ENCODE assay signal across 10 cellular contexts in the genomic region with DNA sequence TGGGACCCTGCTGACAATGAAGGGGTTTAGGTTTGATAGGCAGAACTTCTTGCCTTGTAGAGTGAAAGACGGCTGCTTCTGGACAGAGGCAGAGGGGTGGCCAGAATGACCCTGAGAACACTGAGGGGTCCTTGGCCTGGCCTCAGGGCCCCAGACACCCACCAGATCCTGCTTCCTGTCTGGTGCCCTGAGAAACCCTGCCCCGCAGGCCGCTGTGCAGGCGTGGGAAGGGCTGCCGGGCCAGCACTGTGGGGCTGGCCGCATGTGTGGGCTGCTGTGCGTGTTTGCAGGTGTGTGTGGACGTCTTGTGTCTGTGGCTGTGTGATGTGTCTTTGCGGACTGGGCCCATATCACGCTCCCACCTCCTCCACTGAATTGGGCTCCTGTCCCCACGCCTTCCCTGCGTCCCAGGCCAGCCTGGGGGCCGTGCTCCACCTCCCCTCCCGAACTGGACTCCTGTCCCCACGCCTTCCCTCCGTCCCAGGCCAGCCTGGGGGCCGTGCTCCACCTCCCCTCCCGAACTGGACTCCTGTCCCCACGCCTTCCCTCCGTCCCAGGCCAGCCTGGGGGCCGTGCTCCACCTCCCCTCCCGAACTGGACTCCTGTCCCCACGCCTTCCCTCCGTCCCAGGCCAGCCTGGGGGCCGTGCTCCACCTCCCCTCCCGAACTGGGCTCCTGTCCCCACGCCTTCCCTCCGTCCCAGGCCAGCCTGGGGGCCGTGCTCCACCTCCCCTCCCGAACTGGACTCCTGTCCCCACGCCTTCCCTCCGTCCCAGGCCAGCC. TPM values are rescaled to one million over a fixed set of nuclear protein-coding genes. Genes with fewer than 3 reads are reported as not detected.
A peak's percentile ranks its signal among the peaks of the same experiment; 100 is the strongest.
DNase-seq lines count a peak whose midpoint lies in the region; ATAC-seq and TF ChIP-seq lines count a peak whose summit lies in the region.
"Not testable (repeated sequence)": the region's sequence is repeated elsewhere in the genome, so short reads cannot be mapped to it uniquely, and the experiment has no call there.
"Had no signal": no experiment of that assay in that cellular context is flagged by ENCODE, and none has a peak within 500 bp of the region (broad histone marks: within the 10 kb centered on the region; RNA-seq: fewer than 3 reads in every experiment).

No MANE protein-coding gene starts in this region.

- H3K27ac ChIP-seq in AG04450 (ENCODE audit: low read depth, low read length), result peak overlapping the region; percentile 87
- H3K27ac ChIP-seq in IMR-90 (ENCODE audit: insufficient read depth, low read length), result peak overlapping the region; percentile 100
- H3K27ac ChIP-seq in liver (ENCODE audit: low read depth in 1 of 2, low read length in 2 of 2), result peak overlapping the region; percentile 93 to 98
- H3K27ac ChIP-seq in parathyroid adenoma, result peak overlapping the region; percentile 51
- H3K27ac ChIP-seq in suprapubic skin, result peak overlapping the region; percentile 80

- not testable (repeated sequence) for H3K9me3 ChIP-seq in AG04450 (ENCODE audit: control insufficient read depth, insufficient read depth, low read length); IMR-90 (ENCODE audit: control insufficient read depth, insufficient read depth, low read length); liver (ENCODE audit: control insufficient read depth in 4 of 4, low read length in 3 of 4); parathyroid adenoma (ENCODE audit: control insufficient read depth, low read length); suprapubic skin

- H3K14ac ChIP-seq in IMR-90 (replicated peaks; ENCODE audit: low read depth, low read length), result peak overlapping the region; percentile 97

- H3K79me2 ChIP-seq in parathyroid adenoma, result not testable (repeated sequence)

- peak overlapping the region; percentile 98 for H3K23ac ChIP-seq in IMR-90 (ENCODE audit: low read depth, low read length)

- H3K27me3 Mint-ChIP-seq in activated CD8-positive, alpha-beta T cell treated with anti-CD3 and anti-CD28 coated beads, Interleukin-2, amount 10 ng/mL, durations not matched to agents 7 days and 5 days (ENCODE audit: low read depth); chondrocyte (ENCODE audit: low read depth): not testable (repeated sequence)

- BruUV-seq in IMR-90 (replicated peaks; lab: Mats Ljungman, UMichigan), result not testable (repeated sequence)

- H3K36me3 ChIP-seq in IMR-90 (ENCODE audit: control insufficient read depth, insufficient read depth, low read length), result peaks cover 46% of the 10 kb centered on the region
- not testable (repeated sequence) for H3K36me3 ChIP-seq in liver (ENCODE audit: control insufficient read depth in 4 of 4, insufficient read depth in 3 of 4, low read depth in 1 of 4, low read length in 3 of 4); parathyroid adenoma (ENCODE audit: control insufficient read depth, insufficient read depth, low read length); suprapubic skin

- not testable (repeated sequence) for H3K4me1 Mint-ChIP-seq in activated CD8-positive, alpha-beta T cell treated with anti-CD3 and anti-CD28 coated beads, Interleukin-2, amount 10 ng/mL, durations not matched to agents 7 days and 5 days (ENCODE audit: low read depth)
- H3K4me1 Mint-ChIP-seq in chondrocyte (ENCODE audit: low read depth), result peaks cover 61% of the 10 kb centered on the region

- not testable (repeated sequence) for TF ChIP-seq RAD21 in IMR-90 (IDR thresholded peaks at IDR 0.05; ENCODE audit: low read length)
- peak in 1 of 2 donors; percentile 7 for TF ChIP-seq RAD21 in liver (IDR thresholded peaks at IDR 0.05)

- H2AFZ ChIP-seq in IMR-90 (replicated peaks; ENCODE audit: low read length, poor library complexity), result peak overlapping the region; percentile 83
- not testable (repeated sequence) for H2AFZ ChIP-seq in parathyroid adenoma

- peaks cover 19 to 75% of the 10 kb centered on the region in 2 experiments; a peak in 3 of 4 replicates for H3K79me1 ChIP-seq in IMR-90 (ENCODE audit: low read depth in 1 of 2, low read length in 2 of 2)

- H2AK9ac ChIP-seq in IMR-90 (replicated peaks; ENCODE audit: low read depth, low read length, poor library complexity), result peak overlapping the region; percentile 100

- CTCF ChIA-PET in AG04450 (lab: Charles Lee) (interaction anchor here (1.1 kb wide), 1 partner anchor 12 kb away, joined by 4 read pairs; no protein-coding TSS in a partner anchor), IMR-90 (lab: Yijun Ruan, JAX) (interaction anchor here (0.8 kb wide), 1 partner anchor 106 kb away, joined by 3 read pairs; no protein-coding TSS in a partner anchor)
- CTCF ChIA-PET in activated CD8-positive, alpha-beta T cell treated with anti-CD3 and anti-CD28 coated beads, Interleukin-2, amount 10 ng/mL, durations not matched to agents 7 days and 5 days (lab: Charles Lee), result not testable (repeated sequence)

- H3K27me3 ChIP-seq in AG04450 (ENCODE audit: control insufficient read depth, insufficient read depth, low read length); IMR-90 (ENCODE audit: control insufficient read depth, insufficient read depth, low read length); liver (ENCODE audit: control insufficient read depth in 4 of 4, insufficient read depth in 4 of 4, low read length in 3 of 4); parathyroid adenoma (ENCODE audit: control insufficient read depth, insufficient read depth, low read length); suprapubic skin: not testable (repeated sequence)

- TF ChIP-seq POLR2A in IMR-90 (IDR thresholded peaks at IDR 0.05; ENCODE audit: low read depth, low read length); suprapubic skin (IDR thresholded peaks at IDR 0.05): not testable (repeated sequence)

- in situ Hi-C loops in IMR-90 (cut with MboI; ENCODE audit: low sequenced_read_pairs), result not testable (repeated sequence)

- H3K4ac ChIP-seq in IMR-90 (ENCODE audit: low read depth, low read length), result peak overlapping the region; percentile 99

- H3K36me3 Mint-ChIP-seq in activated CD8-positive, alpha-beta T cell treated with anti-CD3 and anti-CD28 coated beads, Interleukin-2, amount 10 ng/mL, durations not matched to agents 7 days and 5 days (ENCODE audit: low read depth); chondrocyte (ENCODE audit: low read depth): not testable (repeated sequence)

- H3K4me1 ChIP-seq in IMR-90 (ENCODE audit: control insufficient read depth, insufficient read depth, low read length), result peaks cover 55% of the 10 kb centered on the region
- H3K4me1 ChIP-seq in liver (ENCODE audit: control insufficient read depth in 4 of 4, insufficient read depth in 4 of 4, low read length in 3 of 4), result peaks cover 20 to 87% (median 62%) of the 10 kb centered on the region in 4 donors
- H3K4me1 ChIP-seq in parathyroid adenoma, result not testable (repeated sequence)
- peaks cover 62% of the 10 kb centered on the region for H3K4me1 ChIP-seq in suprapubic skin

- intact Hi-C loops in IMR-90 (cut with micrococcal nuclease), result not testable (repeated sequence)

- H2BK5ac ChIP-seq in IMR-90 (ENCODE audit: low read depth, low read length, poor library complexity, severe bottlenecking), result peak overlapping the region; percentile 98

- H3K9ac ChIP-seq in IMR-90 (ENCODE audit: low read depth, low read length) (peak overlapping the region; percentile 74), liver (ENCODE audit: low read depth in 1 of 2, low read length in 2 of 2) (peak overlapping the region; percentile 57 to 81)
- H3K9ac ChIP-seq in parathyroid adenoma, result not testable (repeated sequence)

- H4K20me1 ChIP-seq in IMR-90 (ENCODE audit: insufficient read depth, low read length), result not testable (repeated sequence)

- H2BK15ac ChIP-seq in IMR-90 (ENCODE audit: low read depth, low read length), result peak overlapping the region; percentile 100; the same call in 2 of the 3 replicates

- TF ChIP-seq CTCF in AG04450 (IDR thresholded peaks at IDR 0.05; ENCODE audit: low read depth, low read length); IMR-90 (conservative IDR thresholded peaks at IDR 0.05; ENCODE audit: low read depth, low read length); chondrocyte (IDR thresholded peaks at IDR 0.05); fibroblast of the aortic adventitia (IDR thresholded peaks at IDR 0.05; ENCODE audit: insufficient read depth, low read length); liver (IDR thresholded peaks at IDR 0.05; ENCODE audit: low read depth, low read length, missing input control); parathyroid adenoma (IDR thresholded peaks at IDR 0.05); suprapubic skin (IDR thresholded peaks at IDR 0.05): not testable (repeated sequence)

- not testable (repeated sequence) for DNase-seq in AG04450 (ENCODE audit: low read depth, low spot score); activated CD8-positive, alpha-beta T cell treated with anti-CD3 and anti-CD28 coated beads, Interleukin-2, amount 10 ng/mL, durations not matched to agents 7 days and 5 days; chondrocyte (ENCODE audit: low spot score); suprapubic skin (ENCODE audit: low spot score in 2 of 2)
- DNase-seq in IMR-90, result peak; percentile 48
- peak; percentile 11 for DNase-seq in fibroblast of the aortic adventitia (ENCODE audit: low read depth)

- TF ChIP-seq EP300 in suprapubic skin (IDR thresholded peaks at IDR 0.05), result not testable (repeated sequence)

- H3K9me3 Mint-ChIP-seq in activated CD8-positive, alpha-beta T cell treated with anti-CD3 and anti-CD28 coated beads, Interleukin-2, amount 10 ng/mL, durations not matched to agents 7 days and 5 days (ENCODE audit: insufficient read depth); chondrocyte (ENCODE audit: low read depth): not testable (repeated sequence)

- H4K5ac ChIP-seq in IMR-90 (ENCODE audit: low read depth, low read length), result peak overlapping the region; percentile 88

- H2BK20ac ChIP-seq in IMR-90 (ENCODE audit: low read depth, low read length), result peak overlapping the region; percentile 93

- H3K4me2 ChIP-seq in IMR-90 (ENCODE audit: low read depth, low read length), result peak overlapping the region; percentile 73
- not testable (repeated sequence) for H3K4me2 ChIP-seq in parathyroid adenoma (ENCODE audit: low read length)

- dilution Hi-C loops in IMR-90 (cut with HindIII; ENCODE audit: low sequenced_read_pairs, unreplicated experiment), result not testable (repeated sequence)

- peak overlapping the region; percentile 98 for H3K56ac ChIP-seq in IMR-90 (ENCODE audit: extremely low read depth, insufficient read depth, low read length)

- peak overlapping the region; percentile 100 for H4K91ac ChIP-seq in IMR-90 (ENCODE audit: insufficient read depth, low read depth, low read length)

- POLR2A ChIA-PET in AG04450 (lab: Yijun Ruan, JAX) (interaction anchor here (1.1 to 2.2 kb wide), 4 partner anchors 12 to 121 kb away, joined by 3 to 14 read pairs (median 6); a partner anchor contains a TSS), IMR-90 (lab: Charles Lee; ENCODE audit: unreplicated experiment) (interaction anchor here (1.2 kb wide), 1 partner anchor 11 kb away, joined by 6 read pairs; no protein-coding TSS in a partner anchor)
- POLR2A ChIA-PET in activated CD8-positive, alpha-beta T cell treated with anti-CD3 and anti-CD28 coated beads, Interleukin-2, amount 10 ng/mL, durations not matched to agents 7 days and 5 days (lab: Charles Lee), result not testable (repeated sequence)

- H3K27ac Mint-ChIP-seq in activated CD8-positive, alpha-beta T cell treated with anti-CD3 and anti-CD28 coated beads, Interleukin-2, amount 10 ng/mL, durations not matched to agents 7 days and 5 days, result not testable (repeated sequence)
- peak overlapping the region; percentile 88 for H3K27ac Mint-ChIP-seq in chondrocyte (ENCODE audit: unreplicated experiment)

- H3K9me1 ChIP-seq in IMR-90 (ENCODE audit: insufficient read depth, low read length), result peaks cover 15% of the 10 kb centered on the region

- peak overlapping the region; percentile 36 for H3K4me3 ChIP-seq in AG04450 (ENCODE audit: low read depth, low read length)
- H3K4me3 ChIP-seq in IMR-90 (ENCODE audit: insufficient read depth, low read depth, low read length), result peak overlapping the region; percentile 25; the same call in 1 of the 2 replicates
- H3K4me3 ChIP-seq in fibroblast of the aortic adventitia (ENCODE audit: low read depth, low read length), result peak overlapping the region; percentile 6
- H3K4me3 ChIP-seq in liver (ENCODE audit: low read depth in 1 of 3, low read length in 3 of 3), result peak overlapping the region; percentile 26 to 53 (median 34)
- H3K4me3 ChIP-seq in parathyroid adenoma (ENCODE audit: low read depth, low read length), result peak overlapping the region; percentile 14
- H3K4me3 ChIP-seq in suprapubic skin, result peak overlapping the region; percentile 45

- H2AK5ac ChIP-seq in IMR-90 (ENCODE audit: low read depth, low read length), result peak overlapping the region; percentile 99

- H4K8ac ChIP-seq in IMR-90 (ENCODE audit: low read depth in 2 of 2, low read length in 2 of 2), result peak overlapping the region; percentile 80 to 100

- H3K4me3 Mint-ChIP-seq in activated CD8-positive, alpha-beta T cell treated with anti-CD3 and anti-CD28 coated beads, Interleukin-2, amount 10 ng/mL, durations not matched to agents 7 days and 5 days, result peak overlapping the region; percentile 36
- peak overlapping the region; percentile 65 for H3K4me3 Mint-ChIP-seq in chondrocyte (ENCODE audit: unreplicated experiment)

- peak; percentile 7 for ATAC-seq in IMR-90 (ENCODE audit: low read depth)
- not testable (repeated sequence) for ATAC-seq in activated CD8-positive, alpha-beta T cell treated with anti-CD3 and anti-CD28 coated beads, Interleukin-2, amount 10 ng/mL, durations not matched to agents 7 days and 5 days

- H3K18ac ChIP-seq in IMR-90 (ENCODE audit: low read depth, low read length), result peak overlapping the region; percentile 90

- peak overlapping the region; percentile 97 for H2BK120ac ChIP-seq in IMR-90 (ENCODE audit: low read depth, low read length)

- WGBS in IMR-90 (ENCODE audit: extremely low coverage in 2 of 2, insufficient read length in 1 of 2), 2 experiments, result 46% methylated on average over 3 of the region's 32 CpGs; no CpG with 5 or more reads in 1 of the 2 experiments
- 16% methylated on average over 16 of the region's 32 CpGs for WGBS in liver
- WGBS in suprapubic skin, result 43% methylated on average over 15 of the region's 32 CpGs

RNA-seq across cellular contexts. Expression of a gene that starts 7.4 kb away (rescaled TPM):
- polyA plus RNA-seq in AG04450 (2011; rRNA removed) (16.7 and 23.5 TPM in 2 replicates), IMR-90 (2012; rRNA removed) (77.8 and 96.6 TPM in 2 replicates), liver (100 to 1,000 TPM in 1 of 2 donors, 10 to 100 TPM in 1; 62.4 to 205 TPM)
- 6.3 and 6.5 TPM in 2 replicates for polyA minus RNA-seq in AG04450 (2011; rRNA and poly(A)+ RNA removed)
- total RNA-seq in IMR-90 (2012; rRNA removed) (18.6 and 20.8 TPM in 2 replicates), chondrocyte (61.5 to 89.4 TPM (median 87.0 TPM) in 3 replicates), fibroblast of the aortic adventitia (ENCODE audit: low replicate concordance) (11.5 and 26.3 TPM in 2 replicates), liver (10 to 100 TPM; 36.6 to 85.8 TPM), suprapubic skin (10 to 100 TPM; 13.8 to 36.5 (median 21.8) TPM)
- 98.1 and 126 TPM in 2 replicates for polyA plus RNA-seq in IMR-90 (2012; cell fraction: cytosol; rRNA removed)
- polyA plus RNA-seq in IMR-90 (2012; cell fraction: nucleus; rRNA removed; ENCODE audit: low replicate concordance), result 54.5 and 134 TPM in 2 replicates
- total RNA-seq in activated CD8-positive, alpha-beta T cell treated with anti-CD3 and anti-CD28 coated beads, Interleukin-2, amount 10 ng/mL, durations not matched to agents 7 days and 5 days, result 1 to 10 TPM; 1.4 to 2.8 TPM

RNA-seq across cellular contexts. Expression of a gene that starts 13.5 kb away (rescaled TPM):
- polyA plus RNA-seq in AG04450 (2011; rRNA removed), result 10.7 and 14.5 TPM in 2 replicates
- 4.3 and 4.7 TPM in 2 replicates for polyA minus RNA-seq in AG04450 (2011; rRNA and poly(A)+ RNA removed)
- 22.8 and 28.1 TPM in 2 replicates for total RNA-seq in IMR-90 (2012; rRNA removed)
- polyA plus RNA-seq in IMR-90 (2012; rRNA removed), result 28.0 and 33.3 TPM in 2 replicates
- 46.3 and 54.8 TPM in 2 replicates for polyA plus RNA-seq in IMR-90 (2012; cell fraction: cytosol; rRNA removed)
- 20.6 and 53.2 TPM in 2 replicates for polyA plus RNA-seq in IMR-90 (2012; cell fraction: nucleus; rRNA removed; ENCODE audit: low replicate concordance)
- total RNA-seq in activated CD8-positive, alpha-beta T cell treated with anti-CD3 and anti-CD28 coated beads, Interleukin-2, amount 10 ng/mL, durations not matched to agents 7 days and 5 days, result 10 to 100 TPM; 29.9 to 35.3 TPM
- total RNA-seq in chondrocyte, result 12.6 to 15.4 TPM (median 14.2 TPM) in 3 replicates
- total RNA-seq in fibroblast of the aortic adventitia (ENCODE audit: low replicate concordance), result 18.8 and 36.1 TPM in 2 replicates
- 10 to 100 TPM; 10.4 to 12.7 TPM for total RNA-seq in liver
- 100 to 1,000 TPM in 1 of 2 donors, 10 to 100 TPM in 1; 25.4 to 166 TPM for polyA plus RNA-seq in liver
- total RNA-seq in suprapubic skin, result 10 to 100 TPM; 15.9 to 40.5 (median 20.9) TPM

RNA-seq across cellular contexts. Expression of a gene that starts 13.7 kb away (rescaled TPM):
- polyA plus RNA-seq in AG04450 (2011; rRNA removed) (35.9 and 42.2 TPM in 2 replicates), IMR-90 (2012; rRNA removed) (88.6 and 95.9 TPM in 2 replicates), liver (10 to 100 TPM; 23.3 to 29.1 TPM)
- polyA minus RNA-seq in AG04450 (2011; rRNA and poly(A)+ RNA removed), result 67.9 and 99.1 TPM in 2 replicates
- total RNA-seq in IMR-90 (2012; rRNA removed) (22.8 and 31.4 TPM in 2 replicates), chondrocyte (107 to 158 TPM (median 108 TPM) in 3 replicates), fibroblast of the aortic adventitia (ENCODE audit: low replicate concordance) (58.7 and 145 TPM in 2 replicates), liver (10 to 100 TPM; 28.3 to 51.2 TPM), suprapubic skin (100 to 1,000 TPM; 103 to 193 (median 143) TPM)
- polyA plus RNA-seq in IMR-90 (2012; cell fraction: cytosol; rRNA removed), result 51.7 and 66.3 TPM in 2 replicates
- 202 and 503 TPM in 2 replicates for polyA plus RNA-seq in IMR-90 (2012; cell fraction: nucleus; rRNA removed; ENCODE audit: low replicate concordance)
- 10 to 100 TPM; 87.9 to 97.4 TPM for total RNA-seq in activated CD8-positive, alpha-beta T cell treated with anti-CD3 and anti-CD28 coated beads, Interleukin-2, amount 10 ng/mL, durations not matched to agents 7 days and 5 days

RNA-seq across cellular contexts. Expression of a gene that starts 14.5 kb away (rescaled TPM):
- polyA plus RNA-seq in AG04450 (2011; rRNA removed) (0.66 and 0.94 TPM in 2 replicates), IMR-90 (2012; rRNA removed) (2.0 and 3.7 TPM in 2 replicates), liver (10 to 100 TPM in 1 of 2 donors, 1 to 10 TPM in 1; 9.9 to 20.6 TPM)
- polyA minus RNA-seq in AG04450 (2011; rRNA and poly(A)+ RNA removed), result not detected in 2 replicates
- total RNA-seq in IMR-90 (2012; rRNA removed) (0.18 TPM in 1 of 2 replicates, not detected in the other), chondrocyte (1.1 to 3.7 TPM (median 2.5 TPM) in 3 replicates), fibroblast of the aortic adventitia (ENCODE audit: low replicate concordance) (0.45 TPM in 1 of 2 replicates, not detected in the other), liver (1 to 10 TPM; 1.3 to 8.4 TPM), suprapubic skin (1 to 10 TPM in 2 of 4 donors, under 1 TPM in 1, not detected in 1; 0.65 to 5.6 (median 3.0) TPM)
- polyA plus RNA-seq in IMR-90 (2012; cell fraction: cytosol; rRNA removed), result 6.1 and 9.0 TPM in 2 replicates
- polyA plus RNA-seq in IMR-90 (2012; cell fraction: nucleus; rRNA removed; ENCODE audit: low replicate concordance), result 2.5 and 7.1 TPM in 2 replicates
- under 1 TPM in 1 of 2 experiments, not detected in 1; 0.73 TPM for total RNA-seq in activated CD8-positive, alpha-beta T cell treated with anti-CD3 and anti-CD28 coated beads, Interleukin-2, amount 10 ng/mL, durations not matched to agents 7 days and 5 days
- total RNA-seq: frontal cortex had no signal
- polyA plus RNA-seq: naive thymus-derived CD4-positive, alpha-beta T cell had no signal

RNA-seq across cellular contexts. Expression of a gene that starts 24.5 kb away (rescaled TPM):
- polyA plus RNA-seq in AG04450 (2011; rRNA removed) (8.2 and 10.7 TPM in 2 replicates), IMR-90 (2012; rRNA removed) (36.4 and 40.6 TPM in 2 replicates), liver (10 to 100 TPM in 1 of 2 donors, 1 to 10 TPM in 1; 2.7 to 28.4 TPM)
- 7.2 and 7.8 TPM in 2 replicates for polyA minus RNA-seq in AG04450 (2011; rRNA and poly(A)+ RNA removed)
- total RNA-seq in IMR-90 (2012; rRNA removed) (3.4 and 4.4 TPM in 2 replicates), chondrocyte (39.0 to 43.4 TPM (median 41.7 TPM) in 3 replicates), fibroblast of the aortic adventitia (ENCODE audit: low replicate concordance) (13.8 and 18.8 TPM in 2 replicates), liver (10 to 100 TPM; 12.8 to 19.7 TPM), suprapubic skin (100 to 1,000 TPM in 1 of 4 donors, 10 to 100 TPM in 3; 69.4 to 103 (median 84.0) TPM)
- polyA plus RNA-seq in IMR-90 (2012; cell fraction: cytosol; rRNA removed), result 23.6 and 37.3 TPM in 2 replicates
- polyA plus RNA-seq in IMR-90 (2012; cell fraction: nucleus; rRNA removed; ENCODE audit: low replicate concordance), result 98.8 and 225 TPM in 2 replicates
- 10 to 100 TPM; 75.1 to 75.9 TPM for total RNA-seq in activated CD8-positive, alpha-beta T cell treated with anti-CD3 and anti-CD28 coated beads, Interleukin-2, amount 10 ng/mL, durations not matched to agents 7 days and 5 days
